Comparison of ENCODE assay signal across 9 cellular contexts in the genomic region with DNA sequence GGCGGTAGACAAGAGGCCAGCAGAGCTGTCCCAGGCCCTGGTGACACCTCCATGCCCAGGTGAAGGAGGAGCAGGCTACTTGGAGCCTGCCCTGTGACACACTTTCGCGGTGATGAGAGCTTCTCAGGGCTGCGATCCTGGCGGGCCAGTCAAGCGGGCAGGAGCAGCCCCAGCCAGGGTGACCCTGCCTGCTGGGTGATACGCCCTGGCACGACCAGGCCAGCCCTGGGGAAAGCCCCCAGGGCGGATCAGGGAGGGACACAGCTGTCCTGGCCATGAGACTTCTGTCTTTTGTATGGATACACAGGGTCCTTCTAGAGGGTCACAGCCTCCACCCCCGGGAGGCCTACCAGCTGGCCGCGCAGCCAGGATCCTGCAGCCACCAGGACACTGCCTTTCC. TPM values are rescaled to one million over a fixed set of nuclear protein-coding genes. Genes with fewer than 3 reads are reported as not detected.
DNase-seq lines count a peak whose midpoint lies in the region; ATAC-seq, FAIRE-seq and TF ChIP-seq lines count a peak whose summit lies in the region.
"Had no signal": no experiment of that assay in that cellular context is flagged by ENCODE, and none has a peak within 500 bp of the region (broad histone marks: within the 10 kb centered on the region; RNA-seq: fewer than 3 reads in every experiment).

No MANE protein-coding gene starts in this region.

- peaks cover 52% of the 10 kb centered on the region for H3K4me1 Mint-ChIP-seq in activated CD4-positive, alpha-beta memory T cell treated with anti-CD3 and anti-CD28 coated beads, Interleukin-2, amount 10 ng/mL, durations not matched to agents 7 days and 5 days

- peak; percentile 54 for DNase-seq in H7
- DNase-seq in activated CD4-positive, alpha-beta memory T cell treated with anti-CD3 and anti-CD28 coated beads, Interleukin-2, amount 10 ng/mL, durations not matched to agents 7 days and 5 days: no peak
- DNase-seq in left cardiac atrium: no peak
- DNase-seq in small intestine: no peak
- DNase-seq in NCI-H187 treated with DMSO at 0.1 percent for 48 hours (lab: John Stamatoyannopoulos, UW): no peak
- no peak for DNase-seq in HCEC 1CT
- DNase-seq: Karpas-422, ovary had no signal

- WGBS in small intestine, 3 donors: 72 to 86% (median 82%) methylated on average over 11 to 12 of the region's 12 CpGs

- POLR2A ChIA-PET in activated CD4-positive, alpha-beta memory T cell treated with anti-CD3 and anti-CD28 coated beads, Interleukin-2, amount 10 ng/mL, durations not matched to agents 7 days and 5 days (lab: Charles Lee): interaction anchor here (0.6 to 1.6 kb wide), 7 partner anchors 13 to 129 kb away, joined by 3 to 14 read pairs (median 3); a partner anchor contains a TSS

- intact Hi-C loops in left cardiac atrium (cut with DNase I): no loop called here

- peaks cover 0 to 8% of the 10 kb centered on the region in 2 donors for H3K4me1 ChIP-seq in small intestine (ENCODE audit: control insufficient read depth in 2 of 2, insufficient read depth in 1 of 2, low read depth in 1 of 2, low read length in 1 of 2)

- H3K27me3 ChIP-seq in H7 (ENCODE audit: control insufficient read depth, insufficient read depth, low read length) (no peaks in the 10 kb centered on the region), small intestine (ENCODE audit: control insufficient read depth in 2 of 2, insufficient read depth in 2 of 2, low read length in 2 of 2) (no peaks in the 10 kb centered on the region)
- H3K27me3 ChIP-seq: ovary had no signal

- no peaks in the 10 kb centered on the region for H3K9me3 ChIP-seq in small intestine (ENCODE audit: control insufficient read depth, low read depth)
- H3K9me3 ChIP-seq: ovary had no signal

- H3K27ac Mint-ChIP-seq in activated CD4-positive, alpha-beta memory T cell treated with anti-CD3 and anti-CD28 coated beads, Interleukin-2, amount 10 ng/mL, durations not matched to agents 7 days and 5 days: peak overlapping the region; percentile 82

- FAIRE-seq in small intestine (lab: Jason Lieb, UNC): no peak

- no peak overlapping the region for H3K4me3 ChIP-seq in H7 (ENCODE audit: insufficient read depth, low read depth, low read length)
- H3K4me3 ChIP-seq in small intestine (ENCODE audit: low read depth in 1 of 2, low read length in 2 of 2): no peak overlapping the region
- H3K4me3 ChIP-seq: ovary had no signal

- ATAC-seq in left cardiac atrium: peak; percentile 22 to 54
- no peak for ATAC-seq in SK-N-SH treated with all-trans-retinoic acid at 6 μM for 48 hours

- H3K36me3 ChIP-seq in H7 (replicated peaks; ENCODE audit: control insufficient read depth, insufficient read depth, low read length) (no peaks in the 10 kb centered on the region), small intestine (ENCODE audit: control insufficient read depth in 2 of 2, insufficient read depth in 2 of 2, low read length in 2 of 2) (no peaks in the 10 kb centered on the region)
- H3K36me3 ChIP-seq: ovary had no signal

- no peaks in the 10 kb centered on the region for H3K27me3 Mint-ChIP-seq in activated CD4-positive, alpha-beta memory T cell treated with anti-CD3 and anti-CD28 coated beads, Interleukin-2, amount 10 ng/mL, durations not matched to agents 7 days and 5 days

- H3K27ac ChIP-seq in small intestine (ENCODE audit: low read depth in 1 of 2, low read length in 1 of 2): peak overlapping the region; percentile 68 to 80
- H3K27ac ChIP-seq: ovary had no signal

- H3K36me3 Mint-ChIP-seq in activated CD4-positive, alpha-beta memory T cell treated with anti-CD3 and anti-CD28 coated beads, Interleukin-2, amount 10 ng/mL, durations not matched to agents 7 days and 5 days (ENCODE audit: low read depth): peaks cover 42% of the 10 kb centered on the region

- CTCF ChIA-PET in activated CD4-positive, alpha-beta memory T cell treated with anti-CD3 and anti-CD28 coated beads, Interleukin-2, amount 10 ng/mL, durations not matched to agents 7 days and 5 days (lab: Charles Lee): interaction anchor here (0.8 to 1.8 kb wide), 5 partner anchors 12 to 31 kb away, joined by 3 to 16 read pairs (median 4); a partner anchor contains a TSS

- H3K9me3 Mint-ChIP-seq in activated CD4-positive, alpha-beta memory T cell treated with anti-CD3 and anti-CD28 coated beads, Interleukin-2, amount 10 ng/mL, durations not matched to agents 7 days and 5 days: no peaks in the 10 kb centered on the region

- no peak overlapping the region for H3K4me3 Mint-ChIP-seq in activated CD4-positive, alpha-beta memory T cell treated with anti-CD3 and anti-CD28 coated beads, Interleukin-2, amount 10 ng/mL, durations not matched to agents 7 days and 5 days

TF ChIP-seq in SK-N-SH treated with all-trans-retinoic acid at 6 μM for 48 hours, 23 proteins besides CTCF, POLR2A, EP300 and RAD21:
- TF ChIP-seq ZFP30 (CRISPR knock-in tag; IDR thresholded peaks at IDR 0.05) (no peak), GLIS3 (CRISPR knock-in tag; IDR thresholded peaks at IDR 0.05) (no peak), ZC3H10 (CRISPR knock-in tag; IDR thresholded peaks at IDR 0.05) (no peak), ARNTL (CRISPR knock-in tag; IDR thresholded peaks at IDR 0.05; ENCODE audit: borderline replicate concordance, low read depth) (no peak), OSR1 (CRISPR knock-in tag; IDR thresholded peaks at IDR 0.05) (no peak), ZNF565 (CRISPR knock-in tag; conservative IDR thresholded peaks at IDR 0.05; ENCODE audit: low read depth) (no peak), ZFP3 (CRISPR knock-in tag; IDR thresholded peaks at IDR 0.05) (no peak), RARB (CRISPR knock-in tag; IDR thresholded peaks at IDR 0.05) (no peak), ZNF70 (CRISPR knock-in tag; IDR thresholded peaks at IDR 0.05) (no peak), TCF4 (CRISPR knock-in tag; IDR thresholded peaks at IDR 0.05; ENCODE audit: borderline replicate concordance) (no peak), ZNF8 (CRISPR knock-in tag; IDR thresholded peaks at IDR 0.05) (no peak), ISL1 (CRISPR knock-in tag; IDR thresholded peaks at IDR 0.05) (no peak), ESRRG (CRISPR knock-in tag; IDR thresholded peaks at IDR 0.05) (no peak)
- TF ChIP-seq, protein P1, sequence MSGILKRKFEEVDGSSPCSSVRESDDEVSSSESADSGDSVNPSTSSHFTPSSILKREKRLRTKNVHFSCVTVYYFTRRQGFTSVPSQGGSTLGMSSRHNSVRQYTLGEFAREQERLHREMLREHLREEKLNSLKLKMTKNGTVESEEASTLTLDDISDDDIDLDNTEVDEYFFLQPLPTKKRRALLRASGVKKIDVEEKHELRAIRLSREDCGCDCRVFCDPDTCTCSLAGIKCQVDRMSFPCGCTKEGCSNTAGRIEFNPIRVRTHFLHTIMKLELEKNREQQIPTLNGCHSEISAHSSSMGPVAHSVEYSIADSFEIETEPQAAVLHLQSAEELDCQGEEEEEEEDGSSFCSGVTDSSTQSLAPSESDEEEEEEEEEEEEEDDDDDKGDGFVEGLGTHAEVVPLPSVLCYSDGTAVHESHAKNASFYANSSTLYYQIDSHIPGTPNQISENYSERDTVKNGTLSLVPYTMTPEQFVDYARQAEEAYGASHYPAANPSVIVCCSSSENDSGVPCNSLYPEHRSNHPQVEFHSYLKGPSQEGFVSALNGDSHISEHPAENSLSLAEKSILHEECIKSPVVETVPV (CRISPR knock-in tag; IDR thresholded peaks at IDR 0.05): no peak
- TF ChIP-seq, protein P2, sequence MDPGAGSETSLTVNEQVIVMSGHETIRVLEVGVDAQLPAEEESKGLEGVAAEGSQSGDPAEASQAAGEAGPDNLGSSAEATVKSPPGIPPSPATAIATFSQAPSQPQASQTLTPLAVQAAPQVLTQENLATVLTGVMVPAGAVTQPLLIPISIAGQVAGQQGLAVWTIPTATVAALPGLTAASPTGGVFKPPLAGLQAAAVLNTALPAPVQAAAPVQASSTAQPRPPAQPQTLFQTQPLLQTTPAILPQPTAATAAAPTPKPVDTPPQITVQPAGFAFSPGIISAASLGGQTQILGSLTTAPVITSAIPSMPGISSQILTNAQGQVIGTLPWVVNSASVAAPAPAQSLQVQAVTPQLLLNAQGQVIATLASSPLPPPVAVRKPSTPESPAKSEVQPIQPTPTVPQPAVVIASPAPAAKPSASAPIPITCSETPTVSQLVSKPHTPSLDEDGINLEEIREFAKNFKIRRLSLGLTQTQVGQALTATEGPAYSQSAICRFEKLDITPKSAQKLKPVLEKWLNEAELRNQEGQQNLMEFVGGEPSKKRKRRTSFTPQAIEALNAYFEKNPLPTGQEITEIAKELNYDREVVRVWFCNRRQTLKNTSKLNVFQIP (CRISPR knock-in tag; IDR thresholded peaks at IDR 0.05; ENCODE audit: borderline replicate concordance, low read depth): no peak
- TF ChIP-seq, protein P3, sequence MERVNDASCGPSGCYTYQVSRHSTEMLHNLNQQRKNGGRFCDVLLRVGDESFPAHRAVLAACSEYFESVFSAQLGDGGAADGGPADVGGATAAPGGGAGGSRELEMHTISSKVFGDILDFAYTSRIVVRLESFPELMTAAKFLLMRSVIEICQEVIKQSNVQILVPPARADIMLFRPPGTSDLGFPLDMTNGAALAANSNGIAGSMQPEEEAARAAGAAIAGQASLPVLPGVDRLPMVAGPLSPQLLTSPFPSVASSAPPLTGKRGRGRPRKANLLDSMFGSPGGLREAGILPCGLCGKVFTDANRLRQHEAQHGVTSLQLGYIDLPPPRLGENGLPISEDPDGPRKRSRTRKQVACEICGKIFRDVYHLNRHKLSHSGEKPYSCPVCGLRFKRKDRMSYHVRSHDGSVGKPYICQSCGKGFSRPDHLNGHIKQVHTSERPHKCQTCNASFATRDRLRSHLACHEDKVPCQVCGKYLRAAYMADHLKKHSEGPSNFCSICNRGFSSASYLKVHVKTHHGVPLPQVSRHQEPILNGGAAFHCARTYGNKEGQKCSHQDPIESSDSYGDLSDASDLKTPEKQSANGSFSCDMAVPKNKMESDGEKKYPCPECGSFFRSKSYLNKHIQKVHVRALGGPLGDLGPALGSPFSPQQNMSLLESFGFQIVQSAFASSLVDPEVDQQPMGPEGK (CRISPR knock-in tag; IDR thresholded peaks at IDR 0.05; ENCODE audit: borderline replicate concordance): no peak
TF ChIP-seq in SK-N-SH treated with all-trans-retinoic acid at 6 μM for 48 hours: peak in this region for 0.

RNA-seq across cellular contexts. Expression of a gene that starts 13.1 kb away (rescaled TPM):
- total RNA-seq in H7 (2014; rRNA removed; shearing (Covaris generic)): 77.6 and 89.9 TPM in 2 replicates
- total RNA-seq in activated CD4-positive, alpha-beta memory T cell treated with anti-CD3 and anti-CD28 coated beads, Interleukin-2, amount 10 ng/mL, durations not matched to agents 7 days and 5 days: 100 to 1,000 TPM; 277 to 288 TPM
- 100 to 1,000 TPM; 125 to 186 TPM for total RNA-seq in left cardiac atrium
- 100 to 1,000 TPM; 146 to 248 (median 186) TPM for polyA plus RNA-seq in small intestine

RNA-seq across cellular contexts. Expression of a gene that starts 29.7 kb away (rescaled TPM):
- total RNA-seq in H7 (2014; rRNA removed; shearing (Covaris generic)): 52.4 and 64.9 TPM in 2 replicates
- 10 to 100 TPM; 24.0 to 26.4 TPM for total RNA-seq in activated CD4-positive, alpha-beta memory T cell treated with anti-CD3 and anti-CD28 coated beads, Interleukin-2, amount 10 ng/mL, durations not matched to agents 7 days and 5 days
- 10 to 100 TPM; 24.7 to 28.2 TPM for total RNA-seq in left cardiac atrium
- polyA plus RNA-seq in small intestine: 100 to 1,000 TPM in 1 of 3 donors, 10 to 100 TPM in 2; 45.9 to 107 (median 82.1) TPM
